Comparison of ENCODE assay signal across 1 cellular context in the genomic region with DNA sequence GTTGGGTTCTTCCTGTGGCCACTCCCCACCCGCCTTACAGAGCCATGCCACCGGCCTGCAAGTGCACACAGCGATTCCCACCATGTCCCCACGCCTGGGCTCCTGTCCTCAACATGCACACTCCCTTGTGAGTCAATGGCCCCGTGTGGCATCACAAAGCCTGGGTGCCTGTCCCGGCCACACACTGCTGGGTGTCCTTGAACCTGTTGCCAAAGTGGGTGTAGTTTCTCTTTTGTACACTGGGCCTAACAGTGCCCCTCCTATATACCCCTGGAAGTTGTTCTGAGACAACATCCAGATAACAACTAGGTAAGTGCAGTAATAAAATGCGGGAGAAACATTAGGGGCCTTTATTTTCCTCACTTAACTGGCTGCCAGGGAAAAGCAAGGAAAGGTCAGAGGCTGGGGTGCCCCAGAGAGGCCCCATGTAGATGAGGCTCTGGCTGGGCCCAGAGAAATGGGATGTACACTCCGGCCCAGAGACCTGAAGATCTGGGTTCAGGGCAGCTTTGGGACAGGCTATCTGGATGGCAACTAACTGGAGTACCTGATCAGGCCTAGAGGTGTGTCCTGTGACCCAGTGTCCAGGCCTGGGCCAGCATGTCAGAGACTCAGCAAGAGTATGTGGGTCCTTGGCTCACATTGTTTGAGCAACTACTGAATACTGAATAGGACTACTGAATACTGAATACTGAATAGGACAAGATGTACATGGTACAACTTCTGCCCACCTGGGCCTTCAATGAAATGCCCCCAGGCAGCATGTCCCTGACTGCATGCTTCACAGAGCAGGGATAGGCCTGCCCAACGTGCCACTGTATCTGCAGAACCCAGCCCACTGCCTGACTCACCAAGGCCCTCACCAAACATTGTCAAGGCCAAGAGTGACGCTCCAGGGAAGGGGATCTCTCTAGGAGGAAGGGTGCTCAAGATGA.
A peak's percentile ranks its signal among the peaks of the same experiment; 100 is the strongest.
TF ChIP-seq lines count a peak whose summit lies in the region.

No MANE protein-coding gene starts in this region.

TF ChIP-seq in HepG2, 621 proteins besides CTCF, POLR2A, EP300 and RAD21 (continued from another document and continues in another):
- TF ChIP-seq ZNF512B (CRISPR knock-in tag; IDR thresholded peaks at IDR 0.05; ENCODE audit: borderline replicate concordance) (no peak), POGZ (CRISPR knock-in tag; IDR thresholded peaks at IDR 0.05) (no peak), ZNF44 (CRISPR knock-in tag; IDR thresholded peaks at IDR 0.05) (no peak), SALL1 (CRISPR knock-in tag; IDR thresholded peaks at IDR 0.05) (peak; percentile 51; the same call in 1 of the 2 replicates), ZNF746 (CRISPR knock-in tag; IDR thresholded peaks at IDR 0.05) (no peak), ZSCAN12 (CRISPR knock-in tag; IDR thresholded peaks at IDR 0.05) (no peak), KDM5B (CRISPR knock-in tag; IDR thresholded peaks at IDR 0.05; ENCODE audit: borderline replicate concordance) (no peak), HMG20A (CRISPR knock-in tag; IDR thresholded peaks at IDR 0.05; ENCODE audit: borderline replicate concordance) (peak; percentile 59; the same call in 1 of the 2 replicates), MIER2 (CRISPR knock-in tag; IDR thresholded peaks at IDR 0.05) (no peak), SOX5 (CRISPR knock-in tag; IDR thresholded peaks at IDR 0.05; ENCODE audit: borderline replicate concordance) (peak; percentile 32; the same call in 1 of the 2 replicates), ZNF782 (CRISPR knock-in tag; IDR thresholded peaks at IDR 0.05; ENCODE audit: borderline replicate concordance) (no peak), THYN1 (CRISPR knock-in tag; IDR thresholded peaks at IDR 0.05; ENCODE audit: borderline replicate concordance, low read depth) (no peak), ZNF296 (CRISPR knock-in tag; conservative IDR thresholded peaks at IDR 0.05) (no peak), ZNF484 (CRISPR knock-in tag; IDR thresholded peaks at IDR 0.05; ENCODE audit: borderline replicate concordance, low read depth) (no peak), ATAD3A (CRISPR knock-in tag; IDR thresholded peaks at IDR 0.05) (no peak), CREM (IDR thresholded peaks at IDR 0.05) (no peak), CREM (CRISPR knock-in tag; IDR thresholded peaks at IDR 0.05) (no peak), ZNF556 (CRISPR knock-in tag; IDR thresholded peaks at IDR 0.05; ENCODE audit: borderline replicate concordance) (no peak), HOXA3 (CRISPR knock-in tag; IDR thresholded peaks at IDR 0.05) (peak; percentile 60), CREB1 (IDR thresholded peaks at IDR 0.05) (no peak), CREB1 (CRISPR knock-in tag; IDR thresholded peaks at IDR 0.05) (no peak), E2F1 (CRISPR knock-in tag; IDR thresholded peaks at IDR 0.05) (no peak), KAT8 (CRISPR knock-in tag; IDR thresholded peaks at IDR 0.05) (no peak), ATM (IDR thresholded peaks at IDR 0.05; ENCODE audit: borderline replicate concordance) (no peak), DZIP1 (CRISPR knock-in tag; IDR thresholded peaks at IDR 0.05) (no peak), NR2C2 (CRISPR knock-in tag; IDR thresholded peaks at IDR 0.05; ENCODE audit: borderline replicate concordance) (peak; percentile 50; the same call in 1 of the 2 replicates), NFATC3 (CRISPR knock-in tag; IDR thresholded peaks at IDR 0.05) (no peak), NR3C1 (CRISPR knock-in tag; IDR thresholded peaks at IDR 0.05) (no peak), RXRB (CRISPR knock-in tag; IDR thresholded peaks at IDR 0.05; ENCODE audit: borderline replicate concordance) (peak; percentile 74), PHF21A (CRISPR knock-in tag; IDR thresholded peaks at IDR 0.05) (peak; percentile 67; the same call in 1 of the 2 replicates), MTF1 (CRISPR knock-in tag; IDR thresholded peaks at IDR 0.05) (no peak), HOXA9 (CRISPR knock-in tag; IDR thresholded peaks at IDR 0.05; ENCODE audit: borderline replicate concordance) (no peak), EHMT2 (IDR thresholded peaks at IDR 0.05; ENCODE audit: borderline replicate concordance, low read depth, low read length) (no peak), EED (CRISPR knock-in tag; IDR thresholded peaks at IDR 0.05) (no peak), NKX3-1 (CRISPR knock-in tag; IDR thresholded peaks at IDR 0.05) (no peak), ZNF292 (CRISPR knock-in tag; IDR thresholded peaks at IDR 0.05; ENCODE audit: borderline replicate concordance, low read depth) (no peak)
- TF ChIP-seq, protein P1, sequence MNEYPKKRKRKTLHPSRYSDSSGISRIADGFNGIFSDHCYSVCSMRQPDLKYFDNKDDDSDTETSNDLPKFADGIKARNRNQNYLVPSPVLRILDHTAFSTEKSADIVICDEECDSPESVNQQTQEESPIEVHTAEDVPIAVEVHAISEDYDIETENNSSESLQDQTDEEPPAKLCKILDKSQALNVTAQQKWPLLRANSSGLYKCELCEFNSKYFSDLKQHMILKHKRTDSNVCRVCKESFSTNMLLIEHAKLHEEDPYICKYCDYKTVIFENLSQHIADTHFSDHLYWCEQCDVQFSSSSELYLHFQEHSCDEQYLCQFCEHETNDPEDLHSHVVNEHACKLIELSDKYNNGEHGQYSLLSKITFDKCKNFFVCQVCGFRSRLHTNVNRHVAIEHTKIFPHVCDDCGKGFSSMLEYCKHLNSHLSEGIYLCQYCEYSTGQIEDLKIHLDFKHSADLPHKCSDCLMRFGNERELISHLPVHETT (CRISPR knock-in tag; conservative IDR thresholded peaks at IDR 0.05): no peak
- TF ChIP-seq, protein P2, sequence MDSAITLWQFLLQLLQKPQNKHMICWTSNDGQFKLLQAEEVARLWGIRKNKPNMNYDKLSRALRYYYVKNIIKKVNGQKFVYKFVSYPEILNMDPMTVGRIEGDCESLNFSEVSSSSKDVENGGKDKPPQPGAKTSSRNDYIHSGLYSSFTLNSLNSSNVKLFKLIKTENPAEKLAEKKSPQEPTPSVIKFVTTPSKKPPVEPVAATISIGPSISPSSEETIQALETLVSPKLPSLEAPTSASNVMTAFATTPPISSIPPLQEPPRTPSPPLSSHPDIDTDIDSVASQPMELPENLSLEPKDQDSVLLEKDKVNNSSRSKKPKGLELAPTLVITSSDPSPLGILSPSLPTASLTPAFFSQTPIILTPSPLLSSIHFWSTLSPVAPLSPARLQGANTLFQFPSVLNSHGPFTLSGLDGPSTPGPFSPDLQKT (CRISPR knock-in tag; IDR thresholded peaks at IDR 0.05; ENCODE audit: borderline replicate concordance): no peak
- TF ChIP-seq, protein P3, sequence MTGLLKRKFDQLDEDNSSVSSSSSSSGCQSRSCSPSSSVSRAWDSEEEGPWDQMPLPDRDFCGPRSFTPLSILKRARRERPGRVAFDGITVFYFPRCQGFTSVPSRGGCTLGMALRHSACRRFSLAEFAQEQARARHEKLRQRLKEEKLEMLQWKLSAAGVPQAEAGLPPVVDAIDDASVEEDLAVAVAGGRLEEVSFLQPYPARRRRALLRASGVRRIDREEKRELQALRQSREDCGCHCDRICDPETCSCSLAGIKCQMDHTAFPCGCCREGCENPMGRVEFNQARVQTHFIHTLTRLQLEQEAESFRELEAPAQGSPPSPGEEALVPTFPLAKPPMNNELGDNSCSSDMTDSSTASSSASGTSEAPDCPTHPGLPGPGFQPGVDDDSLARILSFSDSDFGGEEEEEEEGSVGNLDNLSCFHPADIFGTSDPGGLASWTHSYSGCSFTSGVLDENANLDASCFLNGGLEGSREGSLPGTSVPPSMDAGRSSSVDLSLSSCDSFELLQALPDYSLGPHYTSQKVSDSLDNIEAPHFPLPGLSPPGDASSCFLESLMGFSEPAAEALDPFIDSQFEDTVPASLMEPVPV (CRISPR knock-in tag; IDR thresholded peaks at IDR 0.05): no peak
- TF ChIP-seq, protein P4, sequence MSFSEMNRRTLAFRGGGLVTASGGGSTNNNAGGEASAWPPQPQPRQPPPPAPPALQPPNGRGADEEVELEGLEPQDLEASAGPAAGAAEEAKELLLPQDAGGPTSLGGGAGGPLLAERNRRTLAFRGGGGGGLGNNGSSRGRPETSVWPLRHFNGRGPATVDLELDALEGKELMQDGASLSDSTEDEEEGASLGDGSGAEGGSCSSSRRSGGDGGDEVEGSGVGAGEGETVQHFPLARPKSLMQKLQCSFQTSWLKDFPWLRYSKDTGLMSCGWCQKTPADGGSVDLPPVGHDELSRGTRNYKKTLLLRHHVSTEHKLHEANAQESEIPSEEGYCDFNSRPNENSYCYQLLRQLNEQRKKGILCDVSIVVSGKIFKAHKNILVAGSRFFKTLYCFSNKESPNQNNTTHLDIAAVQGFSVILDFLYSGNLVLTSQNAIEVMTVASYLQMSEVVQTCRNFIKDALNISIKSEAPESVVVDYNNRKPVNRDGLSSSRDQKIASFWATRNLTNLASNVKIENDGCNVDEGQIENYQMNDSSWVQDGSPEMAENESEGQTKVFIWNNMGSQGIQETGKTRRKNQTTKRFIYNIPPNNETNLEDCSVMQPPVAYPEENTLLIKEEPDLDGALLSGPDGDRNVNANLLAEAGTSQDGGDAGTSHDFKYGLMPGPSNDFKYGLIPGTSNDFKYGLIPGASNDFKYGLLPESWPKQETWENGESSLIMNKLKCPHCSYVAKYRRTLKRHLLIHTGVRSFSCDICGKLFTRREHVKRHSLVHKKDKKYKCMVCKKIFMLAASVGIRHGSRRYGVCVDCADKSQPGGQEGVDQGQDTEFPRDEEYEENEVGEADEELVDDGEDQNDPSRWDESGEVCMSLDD (CRISPR knock-in tag; IDR thresholded peaks at IDR 0.05; ENCODE audit: borderline replicate concordance): no peak
